Comparison of ENCODE assay signal across 10 cellular contexts in the genomic region with DNA sequence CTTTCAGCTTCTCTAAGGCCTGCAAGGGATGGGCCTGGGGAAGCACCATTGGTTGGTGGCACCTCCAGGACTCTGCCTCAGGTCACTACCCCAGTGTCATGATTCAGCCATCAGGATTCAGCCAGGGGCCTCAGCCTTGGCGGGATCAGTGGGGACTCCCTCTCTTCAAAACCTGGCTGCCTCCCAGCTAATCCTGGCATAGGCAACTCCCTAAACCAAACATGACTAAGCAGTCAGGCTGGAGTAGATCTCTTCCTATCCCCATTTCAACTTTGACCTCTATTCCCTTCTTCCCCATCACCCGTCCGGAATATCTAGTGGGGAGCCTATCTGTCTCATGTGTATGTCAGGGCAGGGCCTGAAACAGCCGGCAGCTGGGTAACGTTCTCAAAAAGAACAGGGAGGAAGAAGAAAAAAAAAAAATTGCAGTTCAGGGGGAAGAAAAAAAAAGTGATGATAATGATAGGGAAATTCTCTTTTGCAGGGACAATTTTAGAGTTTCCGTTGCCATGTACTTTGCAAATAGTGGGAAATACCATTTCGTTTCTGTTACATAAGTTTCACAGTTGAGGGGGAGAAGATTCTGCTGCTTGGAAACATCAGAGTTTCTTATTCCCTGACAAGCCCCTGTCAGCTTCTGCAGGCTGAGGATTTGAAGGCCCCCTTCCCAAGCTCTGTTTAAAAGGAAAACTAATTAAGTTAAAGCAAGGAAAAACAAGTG. TPM values are rescaled to one million over a fixed set of nuclear protein-coding genes. Genes with fewer than 3 reads are reported as not detected.
DNase-seq lines count a peak whose midpoint lies in the region; ATAC-seq, FAIRE-seq and TF ChIP-seq lines count a peak whose summit lies in the region.
"Had no signal": no experiment of that assay in that cellular context is flagged by ENCODE, and none has a peak within 500 bp of the region (broad histone marks: within the 10 kb centered on the region; RNA-seq: fewer than 3 reads in every experiment).

No MANE protein-coding gene starts in this region.

- no peaks in the 10 kb centered on the region for H3K27me3 ChIP-seq in thoracic aorta (replicated peaks; ENCODE audit: insufficient read depth)

- FAIRE-seq in GM12891 (lab: Jason Lieb, UNC) = no peak

- peaks cover 2% of the 10 kb centered on the region for H3K36me3 Mint-ChIP-seq in activated naive CD8-positive, alpha-beta T cell treated with anti-CD3 and anti-CD28 coated beads for 36 hours

- no peak overlapping the region for H3K4me3 ChIP-seq in thoracic aorta
- H3K4me3 ChIP-seq: body of pancreas had no signal

- no peaks in the 10 kb centered on the region for H3K9me3 ChIP-seq in thoracic aorta
- H3K9me3 ChIP-seq: body of pancreas had no signal

- peak; percentile 70 for DNase-seq in HuH-7.5 (ENCODE audit: low spot score)
- DNase-seq in activated naive CD8-positive, alpha-beta T cell treated with anti-CD3 and anti-CD28 coated beads for 36 hours = no peak
- DNase-seq in left lobe of liver (ENCODE audit: low spot score) = no peak
- peak; percentile 50 for DNase-seq in thoracic aorta (ENCODE audit: low spot score)
- no peak for DNase-seq in GM12891 (ENCODE audit: insufficient read length, low spot score)
- no peak for DNase-seq in NCI-H2227 (lab: John Stamatoyannopoulos, UW; ENCODE audit: unreplicated experiment)
- DNase-seq: RPMI8226 had no signal

- H3K27ac Mint-ChIP-seq in activated naive CD8-positive, alpha-beta T cell treated with anti-CD3 and anti-CD28 coated beads for 36 hours = peak overlapping the region; percentile 31

- peak overlapping the region in 1 of 2 donors; percentile 33 for H3K27ac ChIP-seq in thoracic aorta

- TF ChIP-seq CTCF in thoracic aorta (IDR thresholded peaks at IDR 0.05) = no peak

- H3K4me3 Mint-ChIP-seq in activated naive CD8-positive, alpha-beta T cell treated with anti-CD3 and anti-CD28 coated beads for 36 hours = no peak overlapping the region

- no peaks in the 10 kb centered on the region for H3K9me3 Mint-ChIP-seq in activated naive CD8-positive, alpha-beta T cell treated with anti-CD3 and anti-CD28 coated beads for 36 hours

- no peaks in the 10 kb centered on the region for H3K27me3 Mint-ChIP-seq in activated naive CD8-positive, alpha-beta T cell treated with anti-CD3 and anti-CD28 coated beads for 36 hours

- peaks cover 9 to 18% of the 10 kb centered on the region in 2 donors for H3K4me1 ChIP-seq in thoracic aorta (ENCODE audit: control insufficient read depth in 1 of 2, low read depth in 2 of 2)

- no peaks in the 10 kb centered on the region for H3K36me3 ChIP-seq in thoracic aorta

- peaks cover 21% of the 10 kb centered on the region for H3K4me1 Mint-ChIP-seq in activated naive CD8-positive, alpha-beta T cell treated with anti-CD3 and anti-CD28 coated beads for 36 hours

- peak; percentile 35 for ATAC-seq in left lobe of liver
- peak; percentile 43 for ATAC-seq in thoracic aorta (ENCODE audit: insufficient number of reproducible peaks, low FRiP score, low read depth)
- no peak for ATAC-seq in GM21381 (IDR thresholded peaks at IDR 0.05; ENCODE audit: unreplicated experiment)
- no peak for ATAC-seq in GM19455 (IDR thresholded peaks at IDR 0.05; ENCODE audit: unreplicated experiment)
- ATAC-seq: body of pancreas had no signal

- TF ChIP-seq POLR2A in GM12891 (IDR thresholded peaks at IDR 0.05; ENCODE audit: low read depth, low read length) = no peak

TF ChIP-seq in GM12891, 5 proteins besides CTCF, POLR2A, EP300 and RAD21:
- no peak for TF ChIP-seq POU2F2 (IDR thresholded peaks at IDR 0.05; ENCODE audit: low read depth, low read length)

RNA-seq across cellular contexts. Expression of gene PREX1, which starts 4.1 kb away (rescaled TPM):
- 10 to 100 TPM; 76.8 to 77.1 TPM for total RNA-seq in activated naive CD8-positive, alpha-beta T cell treated with anti-CD3 and anti-CD28 coated beads for 36 hours
- total RNA-seq in left lobe of liver = 5.8 TPM
- total RNA-seq in thoracic aorta = 100 to 1,000 TPM in 1 of 2 donors, 10 to 100 TPM in 1; 94.6 to 101 TPM
- 54.9 TPM for polyA plus RNA-seq in GM12891 (2012; ENCODE audit: low read depth, missing spikeins)

Comparison
In these comparisons a context has a peak if more than half of its experiments do, and no peak if none do; other contexts are left out.
1. DNase-seq: peak in HuH-7.5 (single experiment) and thoracic aorta (single experiment); none in activated naive CD8-positive, alpha-beta T cell treated with anti-CD3 and anti-CD28 coated beads for 36 hours (single experiment), left lobe of liver (single experiment), GM12891 (single experiment) and NCI-H2227 (single experiment).
2. ATAC-seq: peak in left lobe of liver (single experiment) and thoracic aorta (single experiment); none in GM21381 (single experiment) and GM19455 (single experiment).
3. RNA of gene PREX1, which starts 4.1 kb away (total RNA-seq): 94.6 to 101 TPM in thoracic aorta and 76.8 to 77.1 TPM in activated naive CD8-positive, alpha-beta T cell treated with anti-CD3 and anti-CD28 coated beads for 36 hours; 5.8 TPM in left lobe of liver (single experiment); every median in the first group is over 10 times any median in the second.